Comparison of ENCODE assay signal across 27 cellular contexts in genomic region chr9:1362845-1363244, GRCh38.
"Had no signal": no experiment of that assay in that cellular context is flagged by ENCODE, and none has a peak within 500 bp of the region (broad histone marks: within the 10 kb centered on the region; RNA-seq: fewer than 3 reads in every experiment).

No MANE protein-coding gene starts in this region.

- H3K27me3 ChIP-seq: colonic mucosa, esophagus squamous epithelium, gastrocnemius medialis, heart right ventricle, left lung had no signal

- H3K4me1 Mint-ChIP-seq: endodermal cell, naive B cell had no signal

- H3K9me3 Mint-ChIP-seq: dendritic cell treated with granulocyte-macrophage colony-stimulating factor and Interleukin-4, amounts not matched to agents 40 ng/mL and 50 ng/mL, for 4 days; endodermal cell had no signal

- DNase-seq: colonic mucosa; cortex of kidney; effector CD8-positive, alpha-beta T cell; effector memory CD8-positive, alpha-beta T cell; endodermal cell; erythroblast; esophagus squamous epithelium; foreskin fibroblast; foreskin melanocyte; gastrocnemius medialis; glutamatergic neuron; head of caudate nucleus; hippocampal formation; left cardiac atrium; left lung; lower lobe of right lung; mesenchymal stem cell; mucosa of descending colon; naive B cell had no signal

- H3K27ac ChIP-seq: colonic mucosa, epithelial cell of prostate, esophagus squamous epithelium, gastrocnemius medialis, heart right ventricle, left lung, lower lobe of right lung had no signal

- ATAC-seq: effector memory CD8-positive, alpha-beta T cell; esophagus mucosa; gastrocnemius medialis; heart right ventricle; left lung; lower lobe of right lung; mucosa of descending colon had no signal

- H3K27me3 Mint-ChIP-seq: dendritic cell treated with granulocyte-macrophage colony-stimulating factor and Interleukin-4, amounts not matched to agents 40 ng/mL and 50 ng/mL, for 4 days; naive B cell had no signal

- H3K36me3 Mint-ChIP-seq: mesothelial cell of epicardium, naive B cell had no signal

- FAIRE-seq: endometrium, islet of Langerhans, keratinocyte had no signal

- H3K4me1 ChIP-seq: colonic mucosa, esophagus squamous epithelium, gastrocnemius medialis, heart right ventricle, left lung, lower lobe of right lung had no signal

- H3K4me3 Mint-ChIP-seq: dendritic cell treated with granulocyte-macrophage colony-stimulating factor and Interleukin-4, amounts not matched to agents 40 ng/mL and 50 ng/mL, for 4 days; effector memory CD8-positive, alpha-beta T cell; endodermal cell; mesothelial cell of epicardium; naive B cell had no signal

- H3K4me3 ChIP-seq: colonic mucosa, esophagus squamous epithelium, gastrocnemius medialis, heart right ventricle, left lung, lower lobe of right lung, mucosa of descending colon had no signal

- H3K27ac Mint-ChIP-seq: dendritic cell treated with granulocyte-macrophage colony-stimulating factor and Interleukin-4, amounts not matched to agents 40 ng/mL and 50 ng/mL, for 4 days; effector memory CD8-positive, alpha-beta T cell; endodermal cell; mesothelial cell of epicardium; naive B cell had no signal

- H3K36me3 ChIP-seq: colonic mucosa, esophagus squamous epithelium, gastrocnemius medialis, heart right ventricle, left lung, lower lobe of right lung had no signal

- H3K9me3 ChIP-seq: colonic mucosa, esophagus squamous epithelium, gastrocnemius medialis, heart right ventricle, left lung, lower lobe of right lung, mucosa of descending colon had no signal
